In the genomic region with DNA sequence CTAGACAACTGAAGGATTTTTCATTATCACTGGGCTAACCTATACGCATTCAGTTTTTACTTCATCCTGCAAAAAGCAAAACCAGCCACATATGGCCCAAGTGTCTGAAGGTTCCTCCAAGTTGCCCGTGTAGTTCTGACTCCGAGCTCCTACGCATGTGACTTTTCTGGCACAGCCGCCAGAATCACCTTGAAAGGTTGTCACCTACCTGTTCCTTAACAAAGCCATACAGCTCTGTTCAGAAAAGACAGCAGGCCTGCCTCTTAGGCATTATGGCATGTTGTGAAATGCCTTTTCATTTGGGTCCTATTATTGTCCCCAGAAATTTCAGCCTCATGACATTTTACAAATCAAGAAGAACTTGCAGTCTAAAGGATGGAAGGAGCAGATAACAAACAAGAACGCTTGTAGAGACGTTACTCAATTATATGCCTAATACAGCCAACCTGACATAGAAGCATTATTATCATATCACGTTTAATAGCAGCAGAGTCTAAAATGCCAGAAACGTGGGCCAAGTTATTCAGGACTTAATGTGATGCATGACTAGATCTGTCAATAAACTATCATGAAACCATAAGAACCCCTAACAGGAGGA, we compare ENCODE assay signal across 16 cellular contexts.
"Had no signal": no experiment of that assay in that cellular context is flagged by ENCODE, and none has a peak within 500 bp of the region (broad histone marks: within the 10 kb centered on the region; RNA-seq: fewer than 3 reads in every experiment).

No MANE protein-coding gene starts in this region.

- ATAC-seq: activated CD8-positive, alpha-beta T cell treated with anti-CD3 and anti-CD28 coated beads for 36 hours; activated T-helper 17 cell treated with anti-CD3 and anti-CD28 coated beads, Interleukin-2, amount 50 U/mL, for 72 hours; left lung had no signal

- FAIRE-seq: endometrium, frontal cortex had no signal

- H3K4me3 ChIP-seq: left lung, tibial nerve had no signal

- DNase-seq: activated CD4-positive, alpha-beta T cell treated with anti-CD3 and anti-CD28 coated beads for 48 hours; activated CD4-positive, CD25-positive, alpha-beta regulatory T cell; activated CD8-positive, alpha-beta T cell treated with anti-CD3 and anti-CD28 coated beads for 36 hours; activated naive CD4-positive, alpha-beta T cell; activated naive CD8-positive, alpha-beta T cell treated with anti-CD3 and anti-CD28 coated beads for 36 hours; activated T-cell treated with anti-CD3 and anti-CD28 coated beads, Interleukin-2, amount 50 U/mL, for 1 hour; amygdala; mammary epithelial cell; midbrain; naive B cell; stimulated activated naive CD4-positive, alpha-beta T cell had no signal

- H3K27ac ChIP-seq: tibial nerve had no signal

- H3K9me3 ChIP-seq: left lung, tibial nerve had no signal

- H3K27me3 ChIP-seq: left lung, tibial nerve had no signal

- H3K36me3 ChIP-seq: tibial nerve had no signal
